1 cellular context compared by ENCODE assay signal in the genomic region with DNA sequence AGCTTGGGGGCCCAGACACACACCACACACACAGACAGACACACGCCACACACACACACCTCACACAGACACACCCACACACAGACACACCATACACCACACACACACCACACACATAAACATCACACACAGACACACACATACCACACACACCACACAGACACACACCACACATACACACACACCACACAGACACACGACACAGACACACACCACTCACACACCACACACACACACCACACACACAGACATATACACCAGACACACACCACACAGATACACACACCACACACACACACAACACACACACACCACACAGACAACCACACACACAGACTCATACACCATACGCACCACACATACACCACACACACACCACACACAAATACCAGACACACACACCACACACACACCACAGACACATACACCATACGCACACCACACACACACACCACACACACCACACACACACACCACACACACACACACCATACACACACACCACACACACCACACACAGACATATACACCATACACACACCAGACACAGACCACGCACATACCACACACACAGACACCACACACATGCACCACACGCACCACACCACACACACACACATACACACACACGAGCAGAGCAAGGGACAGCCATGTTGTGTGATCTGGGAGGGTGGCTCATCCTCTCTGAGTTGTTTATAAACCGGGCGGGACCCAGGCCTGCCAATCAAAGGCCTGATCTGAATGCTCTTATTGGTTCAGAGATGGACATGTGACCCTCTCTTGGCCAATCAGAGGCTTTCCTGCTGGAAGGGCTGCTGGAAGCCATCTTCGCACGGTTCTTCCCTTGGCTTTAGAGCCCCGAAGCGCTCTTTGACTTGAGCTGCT.
TF ChIP-seq lines count a peak whose summit lies in the region.

No MANE protein-coding gene starts in this region.

TF ChIP-seq in K562, 482 proteins besides CTCF, POLR2A, EP300 and RAD21 (continued from another document and continues in another):
- TF ChIP-seq, protein P1, sequence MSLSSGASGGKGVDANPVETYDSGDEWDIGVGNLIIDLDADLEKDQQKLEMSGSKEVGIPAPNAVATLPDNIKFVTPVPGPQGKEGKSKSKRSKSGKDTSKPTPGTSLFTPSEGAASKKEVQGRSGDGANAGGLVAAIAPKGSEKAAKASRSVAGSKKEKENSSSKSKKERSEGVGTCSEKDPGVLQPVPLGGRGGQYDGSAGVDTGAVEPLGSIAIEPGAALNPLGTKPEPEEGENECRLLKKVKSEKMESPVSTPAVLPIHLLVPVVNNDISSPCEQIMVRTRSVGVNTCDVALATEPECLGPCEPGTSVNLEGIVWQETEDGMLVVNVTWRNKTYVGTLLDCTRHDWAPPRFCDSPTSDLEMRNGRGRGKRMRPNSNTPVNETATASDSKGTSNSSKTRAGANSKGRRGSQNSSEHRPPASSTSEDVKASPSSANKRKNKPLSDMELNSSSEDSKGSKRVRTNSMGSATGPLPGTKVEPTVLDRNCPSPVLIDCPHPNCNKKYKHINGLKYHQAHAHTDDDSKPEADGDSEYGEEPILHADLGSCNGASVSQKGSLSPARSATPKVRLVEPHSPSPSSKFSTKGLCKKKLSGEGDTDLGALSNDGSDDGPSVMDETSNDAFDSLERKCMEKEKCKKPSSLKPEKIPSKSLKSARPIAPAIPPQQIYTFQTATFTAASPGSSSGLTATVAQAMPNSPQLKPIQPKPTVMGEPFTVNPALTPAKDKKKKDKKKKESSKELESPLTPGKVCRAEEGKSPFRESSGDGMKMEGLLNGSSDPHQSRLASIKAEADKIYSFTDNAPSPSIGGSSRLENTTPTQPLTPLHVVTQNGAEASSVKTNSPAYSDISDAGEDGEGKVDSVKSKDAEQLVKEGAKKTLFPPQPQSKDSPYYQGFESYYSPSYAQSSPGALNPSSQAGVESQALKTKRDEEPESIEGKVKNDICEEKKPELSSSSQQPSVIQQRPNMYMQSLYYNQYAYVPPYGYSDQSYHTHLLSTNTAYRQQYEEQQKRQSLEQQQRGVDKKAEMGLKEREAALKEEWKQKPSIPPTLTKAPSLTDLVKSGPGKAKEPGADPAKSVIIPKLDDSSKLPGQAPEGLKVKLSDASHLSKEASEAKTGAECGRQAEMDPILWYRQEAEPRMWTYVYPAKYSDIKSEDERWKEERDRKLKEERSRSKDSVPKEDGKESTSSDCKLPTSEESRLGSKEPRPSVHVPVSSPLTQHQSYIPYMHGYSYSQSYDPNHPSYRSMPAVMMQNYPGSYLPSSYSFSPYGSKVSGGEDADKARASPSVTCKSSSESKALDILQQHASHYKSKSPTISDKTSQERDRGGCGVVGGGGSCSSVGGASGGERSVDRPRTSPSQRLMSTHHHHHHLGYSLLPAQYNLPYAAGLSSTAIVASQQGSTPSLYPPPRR (CRISPR knock-in tag; IDR thresholded peaks at IDR 0.05; ENCODE audit: borderline replicate concordance) = 0 out of 2 replicates have a peak, but pooled peaks have one; percentile 8
- TF ChIP-seq RFX5 (IDR thresholded peaks at IDR 0.05; ENCODE audit: low read depth, low read length) = no peak
- peak; percentile 50 for TF ChIP-seq NCOA4 (IDR thresholded peaks at IDR 0.05; ENCODE audit: partially characterized antibody)
- TF ChIP-seq FOXJ3 (CRISPR knock-in tag; IDR thresholded peaks at IDR 0.05) = no peak
- no peak for TF ChIP-seq FOXP1 (CRISPR knock-in tag; IDR thresholded peaks at IDR 0.05)
- TF ChIP-seq, protein P2, sequence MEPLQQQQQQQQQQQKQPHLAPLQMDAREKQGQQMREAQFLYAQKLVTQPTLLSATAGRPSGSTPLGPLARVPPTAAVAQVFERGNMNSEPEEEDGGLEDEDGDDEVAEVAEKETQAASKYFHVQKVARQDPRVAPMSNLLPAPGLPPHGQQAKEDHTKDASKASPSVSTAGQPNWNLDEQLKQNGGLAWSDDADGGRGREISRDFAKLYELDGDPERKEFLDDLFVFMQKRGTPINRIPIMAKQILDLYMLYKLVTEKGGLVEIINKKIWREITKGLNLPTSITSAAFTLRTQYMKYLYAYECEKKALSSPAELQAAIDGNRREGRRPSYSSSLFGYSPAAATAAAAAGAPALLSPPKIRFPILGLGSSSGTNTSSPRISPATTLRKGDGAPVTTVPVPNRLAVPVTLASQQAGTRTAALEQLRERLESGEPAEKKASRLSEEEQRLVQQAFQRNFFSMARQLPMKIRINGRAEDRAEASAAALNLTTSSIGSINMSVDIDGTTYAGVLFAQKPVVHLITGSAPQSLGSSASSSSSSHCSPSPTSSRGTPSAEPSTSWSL (CRISPR knock-in tag; IDR thresholded peaks at IDR 0.05; ENCODE audit: borderline replicate concordance) = no peak
- TF ChIP-seq PHF21A (IDR thresholded peaks at IDR 0.05; ENCODE audit: borderline replicate concordance, low read depth) = peak; percentile 46; the same call in 1 of the 2 replicates
- TF ChIP-seq KDM1A (IDR thresholded peaks at IDR 0.05) = 0 out of 4 replicates have a peak, but pooled peaks have one; percentile 28 to 39
- TF ChIP-seq, protein P3, sequence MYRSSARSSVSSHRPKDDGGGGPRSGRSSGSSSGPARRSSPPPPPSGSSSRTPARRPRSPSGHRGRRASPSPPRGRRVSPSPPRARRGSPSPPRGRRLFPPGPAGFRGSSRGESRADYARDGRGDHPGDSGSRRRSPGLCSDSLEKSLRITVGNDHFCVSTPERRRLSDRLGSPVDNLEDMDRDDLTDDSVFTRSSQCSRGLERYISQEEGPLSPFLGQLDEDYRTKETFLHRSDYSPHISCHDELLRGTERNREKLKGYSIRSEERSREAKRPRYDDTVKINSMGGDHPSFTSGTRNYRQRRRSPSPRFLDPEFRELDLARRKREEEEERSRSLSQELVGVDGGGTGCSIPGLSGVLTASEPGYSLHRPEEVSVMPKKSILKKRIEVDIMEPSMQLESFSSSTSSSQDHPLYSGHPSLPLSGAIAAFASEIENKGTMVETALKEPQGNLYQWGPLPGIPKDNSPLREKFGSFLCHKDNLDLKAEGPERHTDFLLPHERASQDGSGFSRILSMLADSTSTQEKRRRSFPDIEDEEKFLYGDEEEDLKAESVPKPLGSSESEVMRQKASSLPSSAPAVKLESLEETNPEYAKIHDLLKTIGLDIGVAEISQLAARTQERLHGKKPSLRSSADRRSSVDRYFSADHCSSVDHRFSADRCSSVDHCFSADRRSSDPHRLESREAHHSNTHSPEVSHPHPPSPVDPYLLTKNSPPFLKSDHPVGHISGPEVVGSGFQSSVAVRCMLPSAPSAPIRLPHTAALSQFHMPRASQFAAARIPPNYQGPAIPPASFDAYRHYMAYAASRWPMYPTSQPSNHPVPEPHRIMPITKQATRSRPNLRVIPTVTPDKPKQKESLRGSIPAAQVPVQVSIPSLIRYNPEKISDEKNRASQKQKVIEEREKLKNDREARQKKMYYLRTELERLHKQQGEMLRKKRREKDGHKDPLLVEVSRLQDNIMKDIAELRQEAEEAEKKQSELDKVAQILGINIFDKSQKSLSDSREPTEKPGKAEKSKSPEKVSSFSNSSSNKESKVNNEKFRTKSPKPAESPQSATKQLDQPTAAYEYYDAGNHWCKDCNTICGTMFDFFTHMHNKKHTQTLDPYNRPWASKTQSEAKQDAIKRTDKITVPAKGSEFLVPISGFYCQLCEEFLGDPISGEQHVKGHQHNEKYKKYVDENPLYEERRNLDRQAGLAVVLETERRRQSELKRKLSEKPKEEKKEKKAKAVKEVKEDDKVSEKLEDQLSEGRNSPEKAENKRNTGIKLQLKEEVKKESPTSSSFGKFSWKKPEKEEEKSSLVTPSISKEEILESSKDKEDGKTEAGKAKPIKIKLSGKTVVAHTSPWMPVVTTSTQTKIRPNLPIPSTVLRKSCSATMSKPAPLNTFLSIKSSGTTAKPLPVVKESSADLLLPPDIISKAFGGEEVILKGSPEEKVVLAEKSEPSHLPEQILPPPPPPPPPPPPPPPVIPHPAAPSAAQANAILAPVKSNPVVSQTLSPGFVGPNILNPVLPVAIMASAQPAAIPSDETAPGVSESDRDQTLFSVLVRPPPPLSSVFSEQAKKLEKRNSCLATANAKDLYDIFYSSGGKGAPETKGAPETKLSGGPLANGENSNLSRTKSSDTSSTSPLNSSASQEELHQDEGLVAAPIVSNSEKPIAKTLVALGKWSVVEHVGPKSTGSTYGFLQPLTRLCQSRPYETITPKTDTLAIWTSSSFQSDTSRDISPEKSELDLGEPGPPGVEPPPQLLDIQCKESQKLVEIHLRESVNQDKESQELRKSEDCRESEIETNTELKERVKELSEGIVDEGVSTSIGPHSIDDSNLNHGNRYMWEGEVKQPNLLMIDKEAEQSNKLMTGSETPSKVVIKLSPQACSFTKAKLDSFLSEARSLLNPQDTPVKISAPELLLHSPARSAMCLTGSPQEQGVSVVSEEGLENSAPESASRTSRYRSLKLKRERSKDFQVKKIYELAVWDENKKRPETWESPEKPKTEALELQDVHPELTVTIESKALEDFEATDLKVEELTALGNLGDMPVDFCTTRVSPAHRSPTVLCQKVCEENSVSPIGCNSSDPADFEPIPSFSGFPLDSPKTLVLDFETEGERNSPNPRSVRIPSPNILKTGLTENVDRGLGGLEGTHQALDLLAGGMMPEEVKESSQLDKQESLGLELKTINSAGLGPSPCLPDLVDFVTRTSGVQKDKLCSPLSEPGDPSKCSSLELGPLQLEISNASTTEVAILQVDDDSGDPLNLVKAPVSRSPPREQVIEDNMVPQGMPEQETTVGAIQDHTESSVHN (IDR thresholded peaks at IDR 0.05; ENCODE audit: borderline replicate concordance in 1 of 2, low read depth in 1 of 2) = 0 out of 4 replicates have a peak, but pooled peaks of 1 of the 2 experiments have one; percentile 39
- TF ChIP-seq SNRNP70 (optimal IDR thresholded peaks at IDR 0.05; ENCODE audit: low read depth, low read length) = no peak
- TF ChIP-seq, protein P4, sequence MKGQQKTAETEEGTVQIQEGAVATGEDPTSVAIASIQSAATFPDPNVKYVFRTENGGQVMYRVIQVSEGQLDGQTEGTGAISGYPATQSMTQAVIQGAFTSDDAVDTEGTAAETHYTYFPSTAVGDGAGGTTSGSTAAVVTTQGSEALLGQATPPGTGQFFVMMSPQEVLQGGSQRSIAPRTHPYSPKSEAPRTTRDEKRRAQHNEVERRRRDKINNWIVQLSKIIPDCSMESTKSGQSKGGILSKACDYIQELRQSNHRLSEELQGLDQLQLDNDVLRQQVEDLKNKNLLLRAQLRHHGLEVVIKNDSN (CRISPR knock-in tag; IDR thresholded peaks at IDR 0.05) = peak; percentile 99
- TF ChIP-seq CBFB (CRISPR knock-in tag; IDR thresholded peaks at IDR 0.05) = peak; percentile 59; the same call in 1 of the 2 replicates
- TF ChIP-seq SMARCE1 (IDR thresholded peaks at IDR 0.05) = peak; percentile 68
- TF ChIP-seq ZFP1 (CRISPR knock-in tag; IDR thresholded peaks at IDR 0.05) = no peak
- TF ChIP-seq ZNF444 (CRISPR knock-in tag; IDR thresholded peaks at IDR 0.05) = no peak
- TF ChIP-seq, protein P5, sequence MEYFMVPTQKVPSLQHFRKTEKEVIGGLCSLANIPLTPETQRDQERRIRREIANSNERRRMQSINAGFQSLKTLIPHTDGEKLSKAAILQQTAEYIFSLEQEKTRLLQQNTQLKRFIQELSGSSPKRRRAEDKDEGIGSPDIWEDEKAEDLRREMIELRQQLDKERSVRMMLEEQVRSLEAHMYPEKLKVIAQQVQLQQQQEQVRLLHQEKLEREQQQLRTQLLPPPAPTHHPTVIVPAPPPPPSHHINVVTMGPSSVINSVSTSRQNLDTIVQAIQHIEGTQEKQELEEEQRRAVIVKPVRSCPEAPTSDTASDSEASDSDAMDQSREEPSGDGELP (CRISPR knock-in tag; IDR thresholded peaks at IDR 0.05; ENCODE audit: borderline replicate concordance) = no peak; the same call in 1 of the 2 replicates
- peak; percentile 82 for TF ChIP-seq MEIS2 (IDR thresholded peaks at IDR 0.05; ENCODE audit: partially characterized antibody)
- TF ChIP-seq, protein P6, sequence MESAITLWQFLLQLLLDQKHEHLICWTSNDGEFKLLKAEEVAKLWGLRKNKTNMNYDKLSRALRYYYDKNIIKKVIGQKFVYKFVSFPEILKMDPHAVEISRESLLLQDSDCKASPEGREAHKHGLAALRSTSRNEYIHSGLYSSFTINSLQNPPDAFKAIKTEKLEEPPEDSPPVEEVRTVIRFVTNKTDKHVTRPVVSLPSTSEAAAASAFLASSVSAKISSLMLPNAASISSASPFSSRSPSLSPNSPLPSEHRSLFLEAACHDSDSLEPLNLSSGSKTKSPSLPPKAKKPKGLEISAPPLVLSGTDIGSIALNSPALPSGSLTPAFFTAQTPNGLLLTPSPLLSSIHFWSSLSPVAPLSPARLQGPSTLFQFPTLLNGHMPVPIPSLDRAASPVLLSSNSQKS (CRISPR knock-in tag; IDR thresholded peaks at IDR 0.05) = no peak
- TF ChIP-seq, protein P7, sequence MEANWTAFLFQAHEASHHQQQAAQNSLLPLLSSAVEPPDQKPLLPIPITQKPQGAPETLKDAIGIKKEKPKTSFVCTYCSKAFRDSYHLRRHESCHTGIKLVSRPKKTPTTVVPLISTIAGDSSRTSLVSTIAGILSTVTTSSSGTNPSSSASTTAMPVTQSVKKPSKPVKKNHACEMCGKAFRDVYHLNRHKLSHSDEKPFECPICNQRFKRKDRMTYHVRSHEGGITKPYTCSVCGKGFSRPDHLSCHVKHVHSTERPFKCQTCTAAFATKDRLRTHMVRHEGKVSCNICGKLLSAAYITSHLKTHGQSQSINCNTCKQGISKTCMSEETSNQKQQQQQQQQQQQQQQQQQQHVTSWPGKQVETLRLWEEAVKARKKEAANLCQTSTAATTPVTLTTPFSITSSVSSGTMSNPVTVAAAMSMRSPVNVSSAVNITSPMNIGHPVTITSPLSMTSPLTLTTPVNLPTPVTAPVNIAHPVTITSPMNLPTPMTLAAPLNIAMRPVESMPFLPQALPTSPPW (CRISPR knock-in tag; IDR thresholded peaks at IDR 0.05) = no peak
- no peak for TF ChIP-seq CEBPG (CRISPR knock-in tag; IDR thresholded peaks at IDR 0.05)
- TF ChIP-seq CEBPG (tag; conservative IDR thresholded peaks at IDR 0.05 in 1 of 2, IDR thresholded peaks at IDR 0.05 in 1 of 2) = no peak
- TF ChIP-seq ETV6 (IDR thresholded peaks at IDR 0.05; ENCODE audit: borderline replicate concordance in 1 of 2, low read depth in 2 of 2, low read length in 1 of 2) = no peak
- TF ChIP-seq ETV6 (CRISPR knock-in tag; IDR thresholded peaks at IDR 0.05; ENCODE audit: borderline replicate concordance) = no peak
- peak; percentile 90 for TF ChIP-seq HLTF (IDR thresholded peaks at IDR 0.05)
- no peak for TF ChIP-seq MTA3 (IDR thresholded peaks at IDR 0.05; ENCODE audit: borderline replicate concordance)
- TF ChIP-seq ZNF717 (CRISPR knock-in tag; IDR thresholded peaks at IDR 0.05) = no peak
- TF ChIP-seq POLR2G (IDR thresholded peaks at IDR 0.05; ENCODE audit: low read depth, low read length) = peak; percentile 44; the same call in 1 of the 2 replicates
- peak; percentile 73; the same call in 1 of the 2 replicates for TF ChIP-seq DPF2 (IDR thresholded peaks at IDR 0.05)
- TF ChIP-seq, protein P8, sequence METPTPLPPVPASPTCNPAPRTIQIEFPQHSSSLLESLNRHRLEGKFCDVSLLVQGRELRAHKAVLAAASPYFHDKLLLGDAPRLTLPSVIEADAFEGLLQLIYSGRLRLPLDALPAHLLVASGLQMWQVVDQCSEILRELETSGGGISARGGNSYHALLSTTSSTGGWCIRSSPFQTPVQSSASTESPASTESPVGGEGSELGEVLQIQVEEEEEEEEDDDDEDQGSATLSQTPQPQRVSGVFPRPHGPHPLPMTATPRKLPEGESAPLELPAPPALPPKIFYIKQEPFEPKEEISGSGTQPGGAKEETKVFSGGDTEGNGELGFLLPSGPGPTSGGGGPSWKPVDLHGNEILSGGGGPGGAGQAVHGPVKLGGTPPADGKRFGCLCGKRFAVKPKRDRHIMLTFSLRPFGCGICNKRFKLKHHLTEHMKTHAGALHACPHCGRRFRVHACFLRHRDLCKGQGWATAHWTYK (CRISPR knock-in tag; IDR thresholded peaks at IDR 0.05) = no peak
- peak; percentile 28; the same call in 1 of the 2 replicates for TF ChIP-seq FOXK1 (CRISPR knock-in tag; IDR thresholded peaks at IDR 0.05; ENCODE audit: borderline replicate concordance)
- TF ChIP-seq KDM5B (IDR thresholded peaks at IDR 0.05; ENCODE audit: insufficient replicate concordance, low read depth, low read length) = no peak
